In genomic region chr2:176554107-176555048, GRCh38 we compare ENCODE assay signal across 8 cellular contexts.
A peak's percentile ranks its signal among the peaks of the same experiment; 100 is the strongest.
DNase-seq lines count a peak whose midpoint lies in the region; ATAC-seq and TF ChIP-seq lines count a peak whose summit lies in the region.

No MANE protein-coding gene starts in this region.

- no peaks in the 10 kb centered on the region for H3K9me3 ChIP-seq in T-helper 17 cell (ENCODE audit: control insufficient read depth, low read length, poor library complexity, severe bottlenecking)
- no peaks in the 10 kb centered on the region for H3K9me3 ChIP-seq in spleen

- peaks cover 0 to 71% (median 7%) of the 10 kb centered on the region in 7 donors for H3K27me3 ChIP-seq in spleen (replicated peaks in 1 of 7)

- H3K27me3 Mint-ChIP-seq in T-helper 17 cell (peaks cover 72% of the 10 kb centered on the region), immature natural killer cell (ENCODE audit: low read depth in 3 of 3) (peaks cover 8 to 15% (median 13%) of the 10 kb centered on the region in 3 donors)

- intact Hi-C loops in spleen (cut with DNase I; ENCODE audit: low total_unique reads): loop anchor here (5.0 to 10.0 kb wide), 3 partner anchors 80 to 427 kb away; partner anchors contain the start of gene HOXD8

- peak overlapping the region; percentile 4 to 83 (median 76) for H3K27ac ChIP-seq in spleen

- no peak for TF ChIP-seq POLR2A in spleen (IDR thresholded peaks at IDR 0.05)

- H3K36me3 ChIP-seq in spleen: no peaks in the 10 kb centered on the region

- peak; percentile 65 for ATAC-seq in GM18867 (IDR thresholded peaks at IDR 0.05; ENCODE audit: unreplicated experiment)
- ATAC-seq in T-helper 17 cell: peak; percentile 54

- DNase-seq in AG09319 (ENCODE audit: extremely low read depth, low read depth) (no peak), NCI-H1105 treated with DMSO at 0.1 percent for 48 hours (lab: John Stamatoyannopoulos, UW) (peak; percentile 77), T-helper 17 cell (no peak), cerebellar cortex (ENCODE audit: low spot score) (peak; percentile 67), immature natural killer cell (peak; percentile 40 to 49 (median 44)), spleen (no peak), middle frontal gyrus (ENCODE audit: extremely low spot score, low spot score) (no peak)

- peaks cover 0 to 19% (median 11%) of the 10 kb centered on the region in 6 donors for H3K4me1 ChIP-seq in spleen

- H3K4me1 Mint-ChIP-seq in T-helper 17 cell: peaks cover 17% of the 10 kb centered on the region
- H3K4me1 Mint-ChIP-seq in immature natural killer cell: peaks cover 11 to 13% of the 10 kb centered on the region in 2 donors

- H3K4me3 Mint-ChIP-seq in T-helper 17 cell: peak overlapping the region; percentile 87
- peak overlapping the region; percentile 72 to 88 (median 80) for H3K4me3 Mint-ChIP-seq in immature natural killer cell

- H3K36me3 Mint-ChIP-seq in T-helper 17 cell (ENCODE audit: low read depth) (no peaks in the 10 kb centered on the region), immature natural killer cell (no peaks in the 10 kb centered on the region)

- 10 to 16% (median 12%) methylated on average over 17 of the region's 17 CpGs for WGBS in spleen, 5 donors

- TF ChIP-seq CTCF in AG09319 (IDR thresholded peaks at IDR 0.05; ENCODE audit: low read depth, low read length) (peak; percentile 63), spleen (IDR thresholded peaks at IDR 0.05 in 8 of 11, conservative IDR thresholded peaks at IDR 0.05 in 3 of 11) (peak; percentile 38 to 88 (median 67))

- H3K4me3 ChIP-seq in spleen: peak overlapping the region; percentile 30 to 68 (median 37)

- no peaks in the 10 kb centered on the region for H3K9me3 Mint-ChIP-seq in immature natural killer cell

- peak overlapping the region; percentile 78 for H3K27ac Mint-ChIP-seq in T-helper 17 cell
- H3K27ac Mint-ChIP-seq in immature natural killer cell: no peak overlapping the region

Comparison
In these comparisons a context has a peak if more than half of its experiments do, and no peak if none do; other contexts are left out.
1. DNase-seq: peak in NCI-H1105 treated with DMSO at 0.1 percent for 48 hours (single experiment), cerebellar cortex (single experiment) and immature natural killer cell (3 of 3); none in AG09319 (single experiment), T-helper 17 cell (0 of 3), spleen (single experiment) and middle frontal gyrus (single experiment).